In the genomic region with DNA sequence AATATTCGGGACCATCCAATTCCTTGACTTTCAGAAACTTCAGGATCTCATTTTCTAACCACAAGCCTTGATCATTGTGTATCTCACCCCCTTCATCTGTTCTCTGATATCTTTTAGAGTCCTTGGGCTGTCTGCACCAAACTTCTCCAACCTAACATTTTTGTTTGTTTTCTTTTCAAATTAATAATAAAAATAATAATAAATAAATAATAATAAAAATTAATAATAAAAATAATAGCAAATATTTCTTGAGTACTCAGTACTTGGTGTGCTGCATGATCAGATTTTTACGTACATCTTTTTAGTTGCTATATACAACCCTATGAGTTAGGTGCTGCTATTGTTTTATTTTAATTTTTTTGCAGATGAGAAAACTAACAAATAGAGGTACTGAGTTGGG, we compare ENCODE assay signal across 28 cellular contexts.
"Had no signal": no experiment of that assay in that cellular context is flagged by ENCODE, and none has a peak within 500 bp of the region (broad histone marks: within the 10 kb centered on the region; RNA-seq: fewer than 3 reads in every experiment).

No MANE protein-coding gene starts in this region.

- DNase-seq: activated CD4-positive, alpha-beta memory T cell treated with anti-CD3 and anti-CD28 coated beads, Interleukin-2, amount 10 ng/mL, durations not matched to agents 7 days and 5 days; activated CD4-positive, alpha-beta T cell treated with anti-CD3 and anti-CD28 coated beads for 1 hour; activated CD4-positive, alpha-beta T cell treated with anti-CD3 and anti-CD28 coated beads for 4 hours; activated CD4-positive, alpha-beta T cell treated with anti-CD3 and anti-CD28 coated beads, Interleukin-2, amount 10 ng/mL, durations not matched to agents 7 days and 5 days; activated CD4-positive, alpha-beta T cell treated with anti-CD3 and anti-CD28 coated beads, Interleukin-2, amount 50 U/mL, for 4 hours; activated CD8-positive, alpha-beta memory T cell treated with anti-CD3 and anti-CD28 coated beads, Interleukin-2, amount 50 U/mL, for 48 hours; activated gamma-delta T cell; activated naive CD4-positive, alpha-beta T cell; activated naive CD4-positive, alpha-beta T cell treated with anti-CD3 and anti-CD28 coated beads, Interleukin-2, amount 10 ng/mL, durations not matched to agents 7 days and 5 days; activated naive CD8-positive, alpha-beta T cell treated with anti-CD3 and anti-CD28 coated beads, Interleukin-2, amount 10 ng/mL, durations not matched to agents 7 days and 5 days; activated T-cell treated with anti-CD3 and anti-CD28 coated beads for 4 hours; activated T-cell treated with anti-CD3 and anti-CD28 coated beads, Interleukin-2, amount 50 U/mL, for 24 hours; activated T-cell treated with anti-CD3 and anti-CD28 coated beads, Interleukin-2, amount 50 U/mL, for 72 hours; amniotic stem cell; anterior cingulate cortex; brain microvascular endothelial cell; caudate nucleus; cortex of kidney; dermis blood vessel endothelial cell; effector CD4-positive, alpha-beta T cell; effector memory CD8-positive, alpha-beta T cell; erythroblast; foreskin melanocyte; T-helper 1 cell; T-helper 17 cell had no signal

- ATAC-seq: activated naive CD4-positive, alpha-beta T cell treated with anti-CD3 and anti-CD28 coated beads, Interleukin-2, amount 50 U/mL, for 72 hours; activated T-cell treated with anti-CD3 and anti-CD28 coated beads, Interleukin-2, amount 50 U/mL, for 72 hours; effector memory CD8-positive, alpha-beta T cell; SK-N-SH treated with all-trans-retinoic acid at 6 μM for 48 hours; T-helper 17 cell had no signal

- H3K9me3 ChIP-seq: esophagus muscularis mucosa had no signal

- H3K4me3 ChIP-seq: esophagus muscularis mucosa had no signal

- H3K27me3 ChIP-seq: brain microvascular endothelial cell, esophagus muscularis mucosa had no signal

- H3K36me3 ChIP-seq: brain microvascular endothelial cell, esophagus muscularis mucosa had no signal

- H3K27ac ChIP-seq: brain microvascular endothelial cell had no signal
